ENCODE assay signal across 9 cellular contexts in the genomic region with DNA sequence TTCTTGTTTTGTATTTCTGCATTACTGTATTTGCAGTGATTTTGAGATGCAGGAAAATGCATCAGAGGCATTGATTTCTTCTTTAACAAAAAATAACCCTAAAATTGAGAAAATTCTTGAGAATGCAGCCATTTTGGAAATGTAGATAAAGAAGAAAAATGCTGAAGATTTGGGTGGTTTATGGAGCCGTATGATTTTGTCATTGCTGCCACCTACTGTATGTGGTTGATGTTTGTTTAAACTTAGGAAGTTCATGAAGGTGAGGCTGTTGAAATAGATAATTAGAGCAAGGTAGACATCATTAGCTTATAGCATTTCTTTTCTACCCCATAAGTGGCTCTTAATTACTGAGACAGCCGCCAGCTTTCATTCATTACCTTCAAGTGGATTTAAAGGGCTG.
DNase-seq lines count a peak whose midpoint lies in the region; ATAC-seq, FAIRE-seq and TF ChIP-seq lines count a peak whose summit lies in the region.
"Had no signal": no experiment of that assay in that cellular context is flagged by ENCODE, and none has a peak within 500 bp of the region (broad histone marks: within the 10 kb centered on the region; RNA-seq: fewer than 3 reads in every experiment).

No MANE protein-coding gene starts in this region.

- CTCF ChIA-PET in H1 (lab: Charles Lee; ENCODE audit: partially characterized antibody), result interaction anchor here (0.7 to 4.9 kb wide), 16 partner anchors 10 to 902 kb away, joined by 3 to 44 read pairs (median 4); a partner anchor contains a TSS

- no peaks in the 10 kb centered on the region for H3K27me3 ChIP-seq in H1 (replicated peaks in 1 of 4; ENCODE audit: control insufficient read depth in 3 of 4, extremely low read depth in 1 of 4, insufficient read depth in 3 of 4, low read length in 3 of 4)

- no peak overlapping the region for H4K91ac ChIP-seq in H1 (replicated peaks; ENCODE audit: insufficient read length, low read length)

- H2BK20ac ChIP-seq in H1 (ENCODE audit: low read length), result no peak overlapping the region

- no peaks in the 10 kb centered on the region for H3K9me3 Mint-ChIP-seq in T-helper 2 cell treated with Interferon-gamma antibody and Interleukin-4, amounts not matched to agents 5 μg/mL and 100 μg/mL, for 36 hours
- H3K9me3 Mint-ChIP-seq: stimulated activated naive CD8-positive, alpha-beta T cell treated with anti-CD3 and anti-CD28 coated beads, Interleukin-15, Interleukin-2, amounts not matched to agents 100 ng/mL and 50 ng/mL, for 24 hours had no signal

- no peak overlapping the region for H3K56ac ChIP-seq in H1 (replicated peaks; ENCODE audit: insufficient read length, low read depth, low read length)

- H4K8ac ChIP-seq in H1 (ENCODE audit: extremely low read depth, insufficient read depth, low read length), result no peak overlapping the region

- no peak for FAIRE-seq in H1 (lab: Jason Lieb, UNC)

- ATAC-seq in HG03045 (IDR thresholded peaks at IDR 0.05; ENCODE audit: unreplicated experiment) (no peak), HG03565 (IDR thresholded peaks at IDR 0.05; ENCODE audit: unreplicated experiment) (no peak)

- TF ChIP-seq EP300 in H1 (IDR thresholded peaks at IDR 0.05; ENCODE audit: borderline replicate concordance in 1 of 2, low read depth in 2 of 2, low read length in 2 of 2), result no peak

- no peak overlapping the region for H2AK5ac ChIP-seq in H1 (ENCODE audit: low read depth, low read length)

- H2BK12ac ChIP-seq in H1 (ENCODE audit: low read depth, low read length), result no peak overlapping the region

- H3K9me3 ChIP-seq in H1 (ENCODE audit: insufficient read depth in 2 of 2, low read depth in 1 of 2, low read length in 1 of 2), result no peaks in the 10 kb centered on the region

- H3K36me3 ChIP-seq in H1 (ENCODE audit: control insufficient read depth in 2 of 4, insufficient read depth in 4 of 4, low read length in 3 of 4), result peaks cover 0 to 10% (median 1%) of the 10 kb centered on the region in 4 experiments; a peak in 6 of 8 replicates

- peak; percentile 58 to 60 for TF ChIP-seq RAD21 in H1 (IDR thresholded peaks at IDR 0.05 in 1 of 2, conservative IDR thresholded peaks at IDR 0.05 in 1 of 2; ENCODE audit: low read depth in 2 of 2, low read length in 2 of 2)

- H3K79me1 ChIP-seq in H1 (ENCODE audit: low read depth, low read length), result no peaks in the 10 kb centered on the region

- no peak overlapping the region for H3K4ac ChIP-seq in H1 (replicated peaks; ENCODE audit: insufficient read length, low read depth, low read length)

- no peaks in the 10 kb centered on the region for H4K20me1 ChIP-seq in H1 (replicated peaks in 1 of 2; ENCODE audit: control insufficient read depth in 1 of 2, insufficient read depth in 2 of 2, low read length in 2 of 2)

- H3K23ac ChIP-seq in H1 (ENCODE audit: insufficient read length), result no peak overlapping the region

- H3K27ac Mint-ChIP-seq in T-helper 2 cell treated with Interferon-gamma antibody and Interleukin-4, amounts not matched to agents 5 μg/mL and 100 μg/mL, for 36 hours, result no peak overlapping the region

- H3K18ac ChIP-seq in H1 (ENCODE audit: extremely low read depth, low read length), result no peak overlapping the region

- no peak overlapping the region for H3K4me2 ChIP-seq in H1 (ENCODE audit: insufficient read depth in 1 of 2, low read depth in 2 of 2, low read length in 2 of 2)

- peak; percentile 32 for DNase-seq in AG10803 (ENCODE audit: low read depth)
- DNase-seq in NCI-H774 (lab: John Stamatoyannopoulos, UW), result peak; percentile 8
- DNase-seq in H1 (ENCODE audit: low read depth in 1 of 2, low spot score in 2 of 2), result no peak
- DNase-seq in retinal pigment epithelial cell (ENCODE audit: low read depth), result no peak
- no peak for DNase-seq in T-helper 2 cell treated with Interferon-gamma antibody and Interleukin-4, amounts not matched to agents 5 μg/mL and 100 μg/mL, for 36 hours (ENCODE audit: low spot score)

- H3K14ac ChIP-seq in H1 (ENCODE audit: insufficient read length), result no peak overlapping the region

- peaks cover 17% of the 10 kb centered on the region for H3K36me3 Mint-ChIP-seq in T-helper 2 cell treated with Interferon-gamma antibody and Interleukin-4, amounts not matched to agents 5 μg/mL and 100 μg/mL, for 36 hours (ENCODE audit: low read depth)

- peaks cover 28% of the 10 kb centered on the region for H3K4me1 Mint-ChIP-seq in T-helper 2 cell treated with Interferon-gamma antibody and Interleukin-4, amounts not matched to agents 5 μg/mL and 100 μg/mL, for 36 hours (ENCODE audit: low read depth)

- no peak overlapping the region for H3K27ac ChIP-seq in H1 (ENCODE audit: low read depth, low read length)

- no peaks in the 10 kb centered on the region for H3K27me3 Mint-ChIP-seq in T-helper 2 cell treated with Interferon-gamma antibody and Interleukin-4, amounts not matched to agents 5 μg/mL and 100 μg/mL, for 36 hours (ENCODE audit: low read depth)
- H3K27me3 Mint-ChIP-seq: stimulated activated naive CD8-positive, alpha-beta T cell treated with anti-CD3 and anti-CD28 coated beads, Interleukin-15, Interleukin-2, amounts not matched to agents 100 ng/mL and 50 ng/mL, for 24 hours had no signal

- H3K4me3 ChIP-seq in AG10803 (ENCODE audit: low read length), result no peak overlapping the region
- H3K4me3 ChIP-seq in H1 (ENCODE audit: extremely low read depth in 1 of 4, insufficient read depth in 2 of 4, low read depth in 3 of 4, low read length in 4 of 4), result no peak overlapping the region
- no peak overlapping the region for H3K4me3 ChIP-seq in retinal pigment epithelial cell (ENCODE audit: low read length)

- no peak overlapping the region for H3K4me3 Mint-ChIP-seq in T-helper 2 cell treated with Interferon-gamma antibody and Interleukin-4, amounts not matched to agents 5 μg/mL and 100 μg/mL, for 36 hours
- H3K4me3 Mint-ChIP-seq: stimulated activated naive CD8-positive, alpha-beta T cell treated with anti-CD3 and anti-CD28 coated beads, Interleukin-15, Interleukin-2, amounts not matched to agents 100 ng/mL and 50 ng/mL, for 24 hours had no signal

- POLR2A ChIA-PET in H1 (lab: Charles Lee; ENCODE audit: partially characterized antibody), result interaction anchor here (0.5 kb wide), 1 partner anchor 146 kb away, joined by 4 read pairs; no protein-coding TSS in a partner anchor

- H2BK5ac ChIP-seq in H1 (ENCODE audit: low read depth, low read length), result no peak overlapping the region

- H2BK120ac ChIP-seq in H1 (replicated peaks; ENCODE audit: low read depth, low read length), result no peak overlapping the region

- no peak overlapping the region for H3K9ac ChIP-seq in H1 (replicated peaks in 1 of 4; ENCODE audit: extremely low read depth in 1 of 4, low read depth in 3 of 4, low read length in 3 of 4)

- TF ChIP-seq POLR2A in H1 (IDR thresholded peaks at IDR 0.05; ENCODE audit: control extremely low read depth in 1 of 2, low read depth in 2 of 2, low read length in 2 of 2), result no peak

- H4K5ac ChIP-seq in H1 (ENCODE audit: insufficient read length, low read depth, low read length), result no peak overlapping the region

- H2BK15ac ChIP-seq in H1 (ENCODE audit: low read length), result no peak overlapping the region

- H3K23me2 ChIP-seq in H1 (ENCODE audit: low read depth, low read length), result no peaks in the 10 kb centered on the region

- H3K79me2 ChIP-seq in H1 (ENCODE audit: control insufficient read depth in 1 of 2, insufficient read depth in 2 of 2, low read length in 2 of 2), result no peaks in the 10 kb centered on the region

- H3K4me1 ChIP-seq in H1 (replicated peaks in 1 of 4; ENCODE audit: control insufficient read depth in 3 of 4, insufficient read depth in 4 of 4, low read length in 3 of 4), result peaks cover 0 to 4% (median 2%) of the 10 kb centered on the region in 4 experiments; a peak in 1 of 7 replicates

- WGBS in H1 (ENCODE audit: extremely low coverage in 1 of 2, insufficient coverage in 1 of 2, insufficient read length in 1 of 2, insufficient replicate concordance in 2 of 2, low coverage in 1 of 2, low lambda C conversion rate in 2 of 2, missing lambda C conversion rate in 1 of 2), 2 experiments, result 79% methylated on average over 2 of the region's 2 CpGs; no CpG with 5 or more reads in 1 of the 2 experiments

- no peak overlapping the region for H2AFZ ChIP-seq in H1 (ENCODE audit: low read length)

- TF ChIP-seq CTCF in AG10803 (conservative IDR thresholded peaks at IDR 0.05; ENCODE audit: low read length) (peak; percentile 58), GM12873 (IDR thresholded peaks at IDR 0.05; ENCODE audit: insufficient read depth, low read depth, low read length, missing control alignments) (peak; percentile 44), H1 (IDR thresholded peaks at IDR 0.05; ENCODE audit: control extremely low read depth in 1 of 3, insufficient read depth in 1 of 3, low read depth in 1 of 3, low read length in 3 of 3) (no peak; a peak in 1 of 4 replicates), retinal pigment epithelial cell (conservative IDR thresholded peaks at IDR 0.05; ENCODE audit: low read depth, low read length) (peak; percentile 46)

TF ChIP-seq in H1, 55 proteins besides CTCF, POLR2A, EP300 and RAD21 (continues in another document):
- TF ChIP-seq CHD2 (IDR thresholded peaks at IDR 0.05; ENCODE audit: low read length), result no peak
- TF ChIP-seq, protein P1, sequence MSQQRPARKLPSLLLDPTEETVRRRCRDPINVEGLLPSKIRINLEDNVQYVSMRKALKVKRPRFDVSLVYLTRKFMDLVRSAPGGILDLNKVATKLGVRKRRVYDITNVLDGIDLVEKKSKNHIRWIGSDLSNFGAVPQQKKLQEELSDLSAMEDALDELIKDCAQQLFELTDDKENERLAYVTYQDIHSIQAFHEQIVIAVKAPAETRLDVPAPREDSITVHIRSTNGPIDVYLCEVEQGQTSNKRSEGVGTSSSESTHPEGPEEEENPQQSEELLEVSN (IDR thresholded peaks at IDR 0.05), result no peak
- TF ChIP-seq KDM1A (IDR thresholded peaks at IDR 0.05; ENCODE audit: borderline replicate concordance, low read length), result no peak
- no peak for TF ChIP-seq CBX8 (IDR thresholded peaks at IDR 0.05; ENCODE audit: borderline replicate concordance, low read depth, low read length)

Comparison
In these comparisons a context has a peak if more than half of its experiments do, and no peak if none do; other contexts are left out.
1. DNase-seq: peak in AG10803 (single experiment) and NCI-H774 (single experiment); none in H1 (0 of 2), retinal pigment epithelial cell (single experiment) and T-helper 2 cell treated with Interferon-gamma antibody and Interleukin-4, amounts not matched to agents 5 μg/mL and 100 μg/mL, for 36 hours (single experiment).
2. CTCF ChIP-seq: peak in AG10803 (single experiment), GM12873 (single experiment) and retinal pigment epithelial cell (single experiment); none in H1 (0 of 3).